In the genomic region with DNA sequence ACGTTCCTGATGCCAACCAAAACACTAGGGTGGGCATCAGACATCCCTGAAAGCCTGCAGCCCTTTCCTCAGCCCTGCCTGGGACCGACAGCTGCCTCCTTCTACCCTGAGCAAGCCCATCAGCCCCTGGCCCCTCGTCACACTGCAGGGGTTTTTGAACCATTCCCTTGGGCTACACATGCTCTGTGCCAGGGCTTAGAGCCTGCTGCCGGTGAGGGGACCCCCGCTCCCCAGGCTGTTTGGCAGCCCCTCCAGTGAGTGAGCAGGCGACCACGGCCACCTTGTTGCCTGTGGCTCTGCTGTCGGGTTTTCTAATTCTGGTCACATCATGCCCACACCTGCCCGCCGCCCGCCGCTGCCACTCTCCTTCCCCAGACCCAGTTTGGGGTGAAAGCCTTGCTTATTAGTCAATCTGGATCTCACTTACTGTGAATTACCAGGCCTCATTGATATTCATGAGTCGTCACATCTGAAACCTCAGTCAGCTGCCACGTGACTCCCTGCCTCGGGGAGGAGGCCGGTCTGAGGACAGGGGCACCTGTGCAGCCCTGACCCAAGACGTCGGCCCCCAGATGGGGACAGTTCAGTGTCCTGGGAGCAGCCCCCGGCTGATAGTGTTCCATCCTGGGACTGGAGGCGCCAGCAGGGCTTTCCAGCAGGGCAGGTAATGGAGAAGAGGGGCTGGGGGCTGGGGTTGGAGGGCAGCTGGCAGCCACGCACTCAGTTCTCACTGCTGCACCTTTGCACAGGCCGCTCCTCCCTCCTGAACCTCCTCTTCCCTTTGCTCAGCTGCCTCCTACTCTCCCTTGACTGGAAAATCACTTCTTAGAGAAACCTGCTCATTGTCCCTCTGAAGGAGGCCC, we compare ENCODE assay signal across 17 cellular contexts.
"Had no signal": no experiment of that assay in that cellular context is flagged by ENCODE, and none has a peak within 500 bp of the region (broad histone marks: within the 10 kb centered on the region; RNA-seq: fewer than 3 reads in every experiment).

No MANE protein-coding gene starts in this region.

- H3K27ac ChIP-seq: body of pancreas, prostate gland, right atrium auricular region, transverse colon, uterus had no signal

- ATAC-seq: activated CD4-positive, alpha-beta T cell treated with anti-CD3 and anti-CD28 coated beads for 36 hours; activated T-cell treated with anti-CD3 and anti-CD28 coated beads, Interleukin-2, amount 50 U/mL, for 72 hours; body of pancreas; left ventricle myocardium superior; mucosa of descending colon; T-cell had no signal

- H3K4me3 ChIP-seq: body of pancreas, mucosa of descending colon, prostate gland, right atrium auricular region, transverse colon, uterus had no signal

- H3K27ac Mint-ChIP-seq: activated CD4-positive, alpha-beta T cell treated with anti-CD3 and anti-CD28 coated beads for 36 hours; activated naive CD4-positive, alpha-beta T cell treated with anti-CD3 and anti-CD28 coated beads, Interleukin-2, amount 10 ng/mL, durations not matched to agents 7 days and 5 days; memory B cell; nephron progenitor cell; T-cell had no signal

- H3K4me3 Mint-ChIP-seq: activated CD4-positive, alpha-beta T cell treated with anti-CD3 and anti-CD28 coated beads for 36 hours; activated naive CD4-positive, alpha-beta T cell treated with anti-CD3 and anti-CD28 coated beads, Interleukin-2, amount 10 ng/mL, durations not matched to agents 7 days and 5 days; activated T-cell treated with anti-CD3 and anti-CD28 coated beads, Interleukin-2, amount 50 U/mL, for 72 hours; memory B cell; nephron progenitor cell; T-cell had no signal

- DNase-seq: activated CD4-positive, alpha-beta T cell treated with anti-CD3 and anti-CD28 coated beads for 36 hours; activated CD4-positive, alpha-beta T cell treated with anti-CD3 and anti-CD28 coated beads, Interleukin-2, amount 50 U/mL, for 48 hours; activated effector memory CD4-positive, alpha-beta T cell treated with anti-CD3 and anti-CD28 coated beads, Interleukin-2, amount 50 U/mL, for 16 hours; activated naive CD4-positive, alpha-beta T cell treated with anti-CD3 and anti-CD28 coated beads, Interleukin-2, amount 10 ng/mL, durations not matched to agents 7 days and 5 days; activated T-cell treated with anti-CD3 and anti-CD28 coated beads, Interleukin-2, amount 50 U/mL, for 72 hours; body of pancreas; effector memory CD4-positive, alpha-beta T cell; foreskin melanocyte; left ventricle myocardium superior; mucosa of descending colon; nephron progenitor cell; T-cell; transverse colon; uterus had no signal

- H3K36me3 Mint-ChIP-seq: activated naive CD4-positive, alpha-beta T cell treated with anti-CD3 and anti-CD28 coated beads, Interleukin-2, amount 10 ng/mL, durations not matched to agents 7 days and 5 days had no signal

- H3K36me3 ChIP-seq: prostate gland, right atrium auricular region, transverse colon, uterus had no signal

- H3K4me1 Mint-ChIP-seq: activated CD4-positive, alpha-beta T cell treated with anti-CD3 and anti-CD28 coated beads for 36 hours; activated naive CD4-positive, alpha-beta T cell treated with anti-CD3 and anti-CD28 coated beads, Interleukin-2, amount 10 ng/mL, durations not matched to agents 7 days and 5 days; memory B cell; T-cell had no signal

- H3K27me3 ChIP-seq: body of pancreas, right atrium auricular region, transverse colon, uterus had no signal

- H3K27me3 Mint-ChIP-seq: activated CD4-positive, alpha-beta T cell treated with anti-CD3 and anti-CD28 coated beads for 36 hours; activated naive CD4-positive, alpha-beta T cell treated with anti-CD3 and anti-CD28 coated beads, Interleukin-2, amount 10 ng/mL, durations not matched to agents 7 days and 5 days; memory B cell; T-cell had no signal

- H3K9me3 ChIP-seq: body of pancreas, mucosa of descending colon, prostate gland, transverse colon, uterus had no signal
